In the genomic region with DNA sequence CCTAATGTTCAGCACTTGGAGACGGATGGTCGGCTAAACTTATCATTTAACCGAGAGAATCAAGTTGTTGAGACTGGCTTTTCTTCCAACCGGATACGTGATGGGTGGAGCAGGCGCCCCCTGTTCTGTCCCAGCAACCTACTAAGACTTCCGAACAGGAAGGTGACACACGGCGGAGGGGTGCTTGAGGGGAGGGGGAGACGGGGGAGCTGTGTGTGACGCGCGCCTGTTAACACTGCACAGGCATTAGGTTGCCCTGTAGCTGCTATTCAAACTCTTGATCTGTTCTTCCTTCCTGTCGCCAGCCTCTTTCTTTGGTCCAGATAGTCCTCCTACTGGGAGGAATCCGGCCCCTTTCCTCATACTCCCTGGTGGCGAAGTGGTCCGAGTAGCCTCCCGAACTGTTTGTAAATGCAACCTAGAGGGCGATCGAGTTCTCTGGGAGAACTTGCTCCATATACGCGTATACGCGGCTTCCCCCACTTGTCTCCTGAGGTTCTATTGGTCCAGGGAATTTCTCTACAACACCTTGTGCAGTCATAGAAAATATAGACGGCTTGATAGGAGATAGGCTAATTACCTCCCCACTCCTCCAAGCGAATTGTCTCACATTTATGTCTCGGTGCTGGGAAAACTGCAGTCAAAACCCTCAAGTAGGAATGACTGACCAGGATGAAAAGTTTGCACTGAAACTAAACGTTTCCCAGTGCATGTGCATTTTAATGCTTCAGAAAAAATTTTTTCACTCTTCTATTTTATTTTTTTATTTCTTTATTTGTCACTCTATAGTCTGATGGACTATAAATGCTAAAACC, we compare ENCODE assay signal across 8 cellular contexts.
A peak's percentile ranks its signal among the peaks of the same experiment; 100 is the strongest.
DNase-seq lines count a peak whose midpoint lies in the region; ATAC-seq and TF ChIP-seq lines count a peak whose summit lies in the region.

No MANE protein-coding gene starts in this region.

- H3K27me3 ChIP-seq in tibial artery, result no peaks in the 10 kb centered on the region

- peak; percentile 30 to 37 for ATAC-seq in left cardiac atrium

- H3K4me3 ChIP-seq in tibial artery, result peak overlapping the region; percentile 36 to 52

- H3K27ac ChIP-seq in tibial artery, result peak overlapping the region; percentile 96 to 99

- TF ChIP-seq CTCF in tibial artery (IDR thresholded peaks at IDR 0.05), result peak; percentile 73 to 78

- H3K36me3 ChIP-seq in tibial artery, result no peaks in the 10 kb centered on the region

- H3K9me3 ChIP-seq in tibial artery, result no peaks in the 10 kb centered on the region

- peak; percentile 1 for DNase-seq in GF-D8 (lab: John Stamatoyannopoulos, UW)
- DNase-seq in KG1 (lab: John Stamatoyannopoulos, UW), result peak; percentile 36
- DNase-seq in T-helper 1 cell, result peak; percentile 67 to 89 (median 76)
- peak in 54 of 56 donors; percentile 19 to 92 (median 72) for DNase-seq in amygdala (lab: John Stamatoyannopoulos, UW)
- DNase-seq in left cardiac atrium, result peak; percentile 85
- DNase-seq in pons (ENCODE audit: low spot score), result peak; percentile 97
- DNase-seq in tibial artery, result peak; percentile 83 to 86
- DNase-seq in NCI-H1105 treated with DMSO at 0.1 percent for 48 hours (lab: John Stamatoyannopoulos, UW), result no peak

- H3K4me1 ChIP-seq in tibial artery, result peaks cover 0 to 27% (median 18%) of the 10 kb centered on the region in 4 donors

- intact Hi-C loops in left cardiac atrium (cut with DNase I), result loop anchor here (5.0 kb wide), 3 partner anchors 164 to 464 kb away; no protein-coding TSS in a partner anchor
- intact Hi-C loops in tibial artery (cut with DNase I; ENCODE audit: low total_unique reads), result loop anchor here (10.0 kb wide), 1 partner anchor 196 kb away; no protein-coding TSS in a partner anchor
